In genomic region chr2:64112016-64112415, GRCh38 we compare ENCODE assay signal across 25 cellular contexts.
"Had no signal": no experiment of that assay in that cellular context is flagged by ENCODE, and none has a peak within 500 bp of the region (broad histone marks: within the 10 kb centered on the region; RNA-seq: fewer than 3 reads in every experiment).

No MANE protein-coding gene starts in this region.

- H3K4me3 Mint-ChIP-seq: activated CD4-positive, alpha-beta memory T cell treated with anti-CD3 and anti-CD28 coated beads for 36 hours; activated CD4-positive, alpha-beta T cell treated with anti-CD3 and anti-CD28 coated beads, Interleukin-2, amount 10 ng/mL, durations not matched to agents 24 days and 14 days; activated naive CD4-positive, alpha-beta T cell treated with anti-CD3 and anti-CD28 coated beads, Interleukin-2, amount 10 ng/mL, durations not matched to agents 7 days and 5 days; activated T-cell treated with anti-CD3 and anti-CD28 coated beads, Interleukin-2, amount 50 U/mL, for 24 hours; naive B cell; nephron progenitor cell; T-helper 17 cell had no signal

- H3K9ac ChIP-seq: parathyroid adenoma had no signal

- H3K36me3 ChIP-seq: breast epithelium had no signal

- ATAC-seq: right cardiac atrium, T-helper 17 cell had no signal

- H3K27ac ChIP-seq: left ventricle myocardium inferior, parathyroid adenoma, spleen, suprapubic skin, tibial artery had no signal

- H3K9me3 ChIP-seq: breast epithelium, esophagus squamous epithelium, left ventricle myocardium inferior, spleen, suprapubic skin, tibial artery had no signal

- FAIRE-seq: islet of Langerhans had no signal

- H3K4me3 ChIP-seq: breast epithelium, esophagus squamous epithelium, left ventricle myocardium inferior, lung, spleen, suprapubic skin, tibial artery had no signal

- H2AFZ ChIP-seq: parathyroid adenoma had no signal

- H3K27me3 ChIP-seq: breast epithelium, esophagus squamous epithelium, spleen, suprapubic skin, tibial artery had no signal

- H3K27me3 Mint-ChIP-seq: activated CD4-positive, alpha-beta memory T cell treated with anti-CD3 and anti-CD28 coated beads for 36 hours; activated CD4-positive, alpha-beta T cell treated with anti-CD3 and anti-CD28 coated beads, Interleukin-2, amount 10 ng/mL, durations not matched to agents 24 days and 14 days; activated naive CD4-positive, alpha-beta T cell treated with anti-CD3 and anti-CD28 coated beads, Interleukin-2, amount 10 ng/mL, durations not matched to agents 7 days and 5 days; activated T-cell treated with anti-CD3 and anti-CD28 coated beads, Interleukin-2, amount 50 U/mL, for 24 hours; naive B cell; T-helper 17 cell had no signal

- DNase-seq: activated CD4-positive, alpha-beta memory T cell treated with anti-CD3 and anti-CD28 coated beads for 36 hours; activated CD4-positive, alpha-beta T cell treated with anti-CD3 and anti-CD28 coated beads, Interleukin-2, amount 10 ng/mL, durations not matched to agents 24 days and 14 days; activated CD4-positive, CD25-positive, alpha-beta regulatory T cell treated with anti-CD3 and anti-CD28 coated beads, Interleukin-2, amount 50 U/mL, for 72 hours; activated CD8-positive, alpha-beta memory T cell treated with anti-CD3 and anti-CD28 coated beads, Interleukin-2, amount 50 U/mL, for 48 hours; activated gamma-delta T cell; activated naive CD4-positive, alpha-beta T cell treated with anti-CD3 and anti-CD28 coated beads, Interleukin-2, amount 10 ng/mL, durations not matched to agents 7 days and 5 days; activated T-cell treated with anti-CD3 and anti-CD28 coated beads, Interleukin-2, amount 50 U/mL, for 24 hours; central memory CD4-positive, alpha-beta T cell; dermis blood vessel endothelial cell; effector CD4-positive, alpha-beta T cell; esophagus squamous epithelium; left ventricle myocardium inferior; naive B cell; nephron progenitor cell; right cardiac atrium; spleen; stimulated activated naive CD4-positive, alpha-beta T cell; T-helper 17 cell; T1000; tibial artery had no signal

- H3K9me3 Mint-ChIP-seq: activated CD4-positive, alpha-beta memory T cell treated with anti-CD3 and anti-CD28 coated beads for 36 hours; activated CD4-positive, alpha-beta T cell treated with anti-CD3 and anti-CD28 coated beads, Interleukin-2, amount 10 ng/mL, durations not matched to agents 24 days and 14 days; activated naive CD4-positive, alpha-beta T cell treated with anti-CD3 and anti-CD28 coated beads, Interleukin-2, amount 10 ng/mL, durations not matched to agents 7 days and 5 days; naive B cell; nephron progenitor cell had no signal

- H3K27ac Mint-ChIP-seq: activated CD4-positive, alpha-beta memory T cell treated with anti-CD3 and anti-CD28 coated beads for 36 hours; activated CD4-positive, alpha-beta T cell treated with anti-CD3 and anti-CD28 coated beads, Interleukin-2, amount 10 ng/mL, durations not matched to agents 24 days and 14 days; activated naive CD4-positive, alpha-beta T cell treated with anti-CD3 and anti-CD28 coated beads, Interleukin-2, amount 10 ng/mL, durations not matched to agents 7 days and 5 days; activated T-cell treated with anti-CD3 and anti-CD28 coated beads, Interleukin-2, amount 50 U/mL, for 24 hours; nephron progenitor cell; T-helper 17 cell had no signal
